ENCODE assay signal across 12 cellular contexts in the genomic region with DNA sequence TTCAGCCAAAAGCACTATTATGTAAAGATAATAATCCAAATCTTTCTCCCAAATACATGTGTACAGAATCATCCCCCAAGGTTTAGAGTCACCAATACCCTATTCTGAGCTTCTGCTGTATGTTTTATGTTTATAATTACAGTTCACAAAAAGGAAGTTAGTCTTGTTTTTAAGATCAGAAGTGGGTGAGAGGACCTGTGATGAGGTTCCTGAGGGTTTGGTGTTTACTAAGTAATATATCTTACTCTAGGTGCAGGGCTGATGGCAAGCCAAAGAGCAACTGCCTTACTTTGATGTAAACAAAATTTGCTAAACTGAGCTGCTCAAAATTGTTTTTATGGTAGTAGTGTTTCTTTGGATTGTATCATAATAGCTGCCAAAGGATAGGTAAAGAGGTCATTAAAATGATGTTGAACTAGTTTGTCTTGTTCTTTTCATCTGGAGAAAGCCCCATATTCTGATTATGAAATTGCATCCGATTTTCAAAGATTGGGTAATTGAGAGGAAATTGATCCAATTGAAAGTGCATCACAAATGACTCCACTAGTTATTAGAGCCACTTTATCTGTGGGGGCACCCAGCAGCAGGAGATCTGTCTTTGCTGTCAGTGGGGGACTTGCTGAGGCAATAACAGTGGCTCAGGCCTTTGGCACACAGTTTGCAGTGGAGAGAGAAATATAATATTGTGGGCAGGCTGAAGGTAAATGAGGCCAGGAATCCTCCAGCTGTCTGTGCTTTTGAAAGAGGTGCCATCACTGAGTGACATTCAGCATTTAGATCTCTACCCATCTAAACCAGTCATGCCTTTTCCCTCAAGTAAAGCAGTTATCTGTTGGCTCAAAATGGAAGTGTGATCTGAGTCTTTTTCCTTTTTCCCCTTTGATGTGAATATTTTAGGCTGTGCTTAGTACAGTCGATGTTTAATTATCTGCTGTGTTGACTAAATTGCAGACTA. TPM values are rescaled to one million over a fixed set of nuclear protein-coding genes. Genes with fewer than 3 reads are reported as not detected.
DNase-seq lines count a peak whose midpoint lies in the region; ATAC-seq and TF ChIP-seq lines count a peak whose summit lies in the region.
"Had no signal": no experiment of that assay in that cellular context is flagged by ENCODE, and none has a peak within 500 bp of the region (broad histone marks: within the 10 kb centered on the region; RNA-seq: fewer than 3 reads in every experiment).

No MANE protein-coding gene starts in this region.

- H3K27me3 ChIP-seq in RWPE2 (ENCODE audit: insufficient read depth, poor library complexity, severe bottlenecking) (no peaks in the 10 kb centered on the region), gastroesophageal sphincter (no peaks in the 10 kb centered on the region)
- H3K27me3 ChIP-seq: vagina had no signal

- TF ChIP-seq CTCF in RWPE2 (IDR thresholded peaks at IDR 0.05; ENCODE audit: poor library complexity, severe bottlenecking) (no peak), gastroesophageal sphincter (IDR thresholded peaks at IDR 0.05) (no peak)

- ATAC-seq in RWPE2 (ENCODE audit: low read depth): no peak
- no peak for ATAC-seq in HG03139 (IDR thresholded peaks at IDR 0.05; ENCODE audit: unreplicated experiment)
- no peak for ATAC-seq in gastroesophageal sphincter

- peak overlapping the region; percentile 50 for H3K27ac ChIP-seq in RWPE2 (ENCODE audit: poor library complexity, severe bottlenecking)
- no peak overlapping the region for H3K27ac ChIP-seq in gastroesophageal sphincter
- H3K27ac ChIP-seq: SK-N-MC, vagina had no signal

- TF ChIP-seq POLR2A in gastroesophageal sphincter (IDR thresholded peaks at IDR 0.05): no peak

- no peak for DNase-seq in activated CD4-positive, alpha-beta T cell treated with anti-CD3 and anti-CD28 coated beads, Interleukin-2, amount 10 ng/mL, durations not matched to agents 7 days and 5 days
- DNase-seq in activated CD4-positive, alpha-beta T cell treated with anti-CD3 and anti-CD28 coated beads, Interleukin-2, amount 50 U/mL, for 48 hours: no peak
- DNase-seq in Jurkat, Clone E6-1 (ENCODE audit: low read depth, low spot score): peak; percentile 53
- DNase-seq in RWPE2 (ENCODE audit: low spot score) (no peak), myocyte (ENCODE audit: low read depth) (peak; percentile 54), middle frontal gyrus (ENCODE audit: extremely low spot score, low spot score) (no peak)
- DNase-seq: DMS53, occipital lobe had no signal

- H3K4me1 Mint-ChIP-seq in activated CD4-positive, alpha-beta T cell treated with anti-CD3 and anti-CD28 coated beads, Interleukin-2, amount 10 ng/mL, durations not matched to agents 7 days and 5 days: peaks cover 25% of the 10 kb centered on the region

- H3K4me3 Mint-ChIP-seq in activated CD4-positive, alpha-beta T cell treated with anti-CD3 and anti-CD28 coated beads, Interleukin-2, amount 10 ng/mL, durations not matched to agents 7 days and 5 days: no peak overlapping the region

- WGBS in gastroesophageal sphincter (ENCODE audit: low coverage in 1 of 2), 2 donors: 85 to 94% methylated on average over 1 to 2 of the region's 2 CpGs

- no peaks in the 10 kb centered on the region for H3K27me3 Mint-ChIP-seq in activated CD4-positive, alpha-beta T cell treated with anti-CD3 and anti-CD28 coated beads, Interleukin-2, amount 10 ng/mL, durations not matched to agents 7 days and 5 days

- no peak for TF ChIP-seq EP300 in gastroesophageal sphincter (IDR thresholded peaks at IDR 0.05)

- H3K36me3 Mint-ChIP-seq in activated CD4-positive, alpha-beta T cell treated with anti-CD3 and anti-CD28 coated beads, Interleukin-2, amount 10 ng/mL, durations not matched to agents 7 days and 5 days (ENCODE audit: low read depth): peaks cover 61% of the 10 kb centered on the region

- H3K9me3 ChIP-seq in RWPE2 (ENCODE audit: severe bottlenecking) (no peaks in the 10 kb centered on the region), gastroesophageal sphincter (no peaks in the 10 kb centered on the region)
- H3K9me3 ChIP-seq: vagina had no signal

- CTCF ChIA-PET in activated CD4-positive, alpha-beta T cell treated with anti-CD3 and anti-CD28 coated beads, Interleukin-2, amount 10 ng/mL, durations not matched to agents 7 days and 5 days (lab: Charles Lee): no interaction called here

- POLR2A ChIA-PET in activated CD4-positive, alpha-beta T cell treated with anti-CD3 and anti-CD28 coated beads, Interleukin-2, amount 10 ng/mL, durations not matched to agents 7 days and 5 days (lab: Charles Lee): interaction anchor here (0.6 kb wide), 1 partner anchor 1002 kb away, joined by 3 read pairs; no protein-coding TSS in a partner anchor

- H3K27ac Mint-ChIP-seq in activated CD4-positive, alpha-beta T cell treated with anti-CD3 and anti-CD28 coated beads, Interleukin-2, amount 10 ng/mL, durations not matched to agents 7 days and 5 days: peak overlapping the region; percentile 82

- H3K36me3 ChIP-seq in RWPE2 (ENCODE audit: low read depth) (peaks cover 42% of the 10 kb centered on the region), gastroesophageal sphincter (peaks cover 0 to 30% of the 10 kb centered on the region in 2 donors)

- peaks cover 18% of the 10 kb centered on the region for H3K9me3 Mint-ChIP-seq in activated CD4-positive, alpha-beta T cell treated with anti-CD3 and anti-CD28 coated beads, Interleukin-2, amount 10 ng/mL, durations not matched to agents 7 days and 5 days

- H3K4me1 ChIP-seq in RWPE2 (ENCODE audit: insufficient read depth, poor library complexity, severe bottlenecking) (peaks cover 21% of the 10 kb centered on the region), gastroesophageal sphincter (peaks cover 0 to 31% (median 0%) of the 10 kb centered on the region in 3 donors)

- H3K4me3 ChIP-seq in Jurkat, Clone E6-1 (ENCODE audit: low read length): no peak overlapping the region
- H3K4me3 ChIP-seq in RWPE2 (ENCODE audit: severe bottlenecking): no peak overlapping the region
- no peak overlapping the region for H3K4me3 ChIP-seq in gastroesophageal sphincter
- H3K4me3 ChIP-seq: SK-N-MC, vagina had no signal

RNA-seq across cellular contexts. Expression of gene TRIM32, which starts 14.1 kb away (rescaled TPM):
- 10 to 100 TPM; 17.9 to 18.3 TPM for total RNA-seq in activated CD4-positive, alpha-beta T cell treated with anti-CD3 and anti-CD28 coated beads, Interleukin-2, amount 10 ng/mL, durations not matched to agents 7 days and 5 days
- 12.4 TPM for polyA plus RNA-seq in Jurkat, Clone E6-1 (2012; ENCODE audit: insufficient read depth, insufficient read length)
- total RNA-seq in myocyte (17.4 and 17.8 TPM in 2 replicates), gastroesophageal sphincter (10 to 100 TPM; 18.5 to 25.7 (median 23.1) TPM)
- polyA plus RNA-seq in myocyte (2012): 20.0 TPM

Comparison
In these comparisons a context has a peak if more than half of its experiments do, and no peak if none do; other contexts are left out.
1. DNase-seq: peak in Jurkat, Clone E6-1 (single experiment) and myocyte (single experiment); none in activated CD4-positive, alpha-beta T cell treated with anti-CD3 and anti-CD28 coated beads, Interleukin-2, amount 10 ng/mL, durations not matched to agents 7 days and 5 days (single experiment), activated CD4-positive, alpha-beta T cell treated with anti-CD3 and anti-CD28 coated beads, Interleukin-2, amount 50 U/mL, for 48 hours (0 of 2), RWPE2 (single experiment) and middle frontal gyrus (single experiment).